ENCODE assay signal across 1 cellular context in the genomic region with DNA sequence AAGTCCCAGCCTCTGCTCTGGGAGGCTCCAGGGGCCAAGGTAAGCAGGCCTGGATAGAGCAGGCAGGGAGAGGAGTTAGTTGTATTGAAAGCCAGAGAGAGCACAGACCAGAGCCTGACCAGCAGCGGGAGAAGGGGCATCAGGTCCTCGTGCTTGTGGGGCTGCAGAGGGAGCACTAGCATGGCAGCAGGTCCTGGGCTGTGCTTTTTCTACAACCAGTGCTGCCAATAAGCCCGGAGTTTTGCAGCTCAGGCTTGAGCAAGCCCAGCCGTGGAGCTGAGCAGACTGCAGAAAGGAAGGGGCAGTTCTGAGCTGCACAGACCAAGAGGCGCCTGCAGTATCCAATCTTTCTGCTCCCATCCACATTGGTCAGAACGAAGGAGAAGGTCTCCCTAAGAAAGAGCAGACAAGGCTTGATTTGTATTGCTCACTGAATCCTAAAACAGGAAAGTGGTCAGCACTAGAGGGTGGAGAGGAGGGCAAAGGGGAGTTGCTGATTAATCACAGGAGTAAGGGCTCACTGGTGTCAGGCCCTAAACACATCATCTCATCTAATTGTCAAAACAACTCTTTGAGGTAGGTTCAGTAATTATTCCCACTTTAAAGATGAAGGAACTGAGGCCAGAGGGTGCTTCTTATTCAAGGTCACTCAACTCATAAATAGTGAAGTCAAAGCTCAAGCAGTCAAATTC.
TF ChIP-seq lines count a peak whose summit lies in the region.

No MANE protein-coding gene starts in this region.

TF ChIP-seq in K562, 482 proteins besides CTCF, POLR2A, EP300 and RAD21 (continued from another document):
- TF ChIP-seq, protein P1, sequence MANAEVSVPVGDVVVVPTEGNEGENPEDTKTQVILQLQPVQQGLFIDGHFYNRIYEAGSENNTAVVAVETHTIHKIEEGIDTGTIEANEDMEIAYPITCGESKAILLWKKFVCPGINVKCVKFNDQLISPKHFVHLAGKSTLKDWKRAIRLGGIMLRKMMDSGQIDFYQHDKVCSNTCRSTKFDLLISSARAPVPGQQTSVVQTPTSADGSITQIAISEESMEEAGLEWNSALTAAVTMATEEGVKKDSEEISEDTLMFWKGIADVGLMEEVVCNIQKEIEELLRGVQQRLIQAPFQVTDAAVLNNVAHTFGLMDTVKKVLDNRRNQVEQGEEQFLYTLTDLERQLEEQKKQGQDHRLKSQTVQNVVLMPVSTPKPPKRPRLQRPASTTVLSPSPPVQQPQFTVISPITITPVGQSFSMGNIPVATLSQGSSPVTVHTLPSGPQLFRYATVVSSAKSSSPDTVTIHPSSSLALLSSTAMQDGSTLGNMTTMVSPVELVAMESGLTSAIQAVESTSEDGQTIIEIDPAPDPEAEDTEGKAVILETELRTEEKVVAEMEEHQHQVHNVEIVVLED (CRISPR knock-in tag; IDR thresholded peaks at IDR 0.05), result 0 out of 2 replicates have a peak, but pooled peaks have one; percentile 12
- TF ChIP-seq, protein P2, sequence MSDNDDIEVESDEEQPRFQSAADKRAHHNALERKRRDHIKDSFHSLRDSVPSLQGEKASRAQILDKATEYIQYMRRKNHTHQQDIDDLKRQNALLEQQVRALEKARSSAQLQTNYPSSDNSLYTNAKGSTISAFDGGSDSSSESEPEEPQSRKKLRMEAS (CRISPR knock-in tag; IDR thresholded peaks at IDR 0.05), result peak; percentile 90
TF ChIP-seq in K562: peak in this region for 14.
